ENCODE assay signal across 8 cellular contexts in genomic region chr4:1693131-1693896, GRCh38. TPM values are rescaled to one million over a fixed set of nuclear protein-coding genes. Genes with fewer than 3 reads are reported as not detected.
A peak's percentile ranks its signal among the peaks of the same experiment; 100 is the strongest.
DNase-seq lines count a peak whose midpoint lies in the region; ATAC-seq, FAIRE-seq and TF ChIP-seq lines count a peak whose summit lies in the region.

No MANE protein-coding gene starts in this region.

- H3K4me2 ChIP-seq in Karpas-422 (ENCODE audit: low read depth, low read length, poor library complexity, severe bottlenecking) = no peak overlapping the region

- H3K27ac ChIP-seq in Karpas-422 (ENCODE audit: low read length) = no peak overlapping the region
- no peak overlapping the region for H3K27ac ChIP-seq in RWPE1
- no peak overlapping the region for H3K27ac ChIP-seq in pancreas
- no peak overlapping the region for H3K27ac ChIP-seq in tibial nerve

- H3K4me1 ChIP-seq in Karpas-422 (ENCODE audit: low read length) (no peaks in the 10 kb centered on the region), pancreas (no peaks in the 10 kb centered on the region), tibial nerve (no peaks in the 10 kb centered on the region)

- WGBS in pancreas, 2 donors = 44 to 45% methylated on average over 7 of the region's 7 CpGs
- WGBS in tibial nerve, 2 donors = 42 to 50% methylated on average over 7 of the region's 7 CpGs

- H3K9me3 ChIP-seq in Karpas-422 (ENCODE audit: low read length) (no peaks in the 10 kb centered on the region), pancreas (no peaks in the 10 kb centered on the region), tibial nerve (no peaks in the 10 kb centered on the region)

- H3K36me3 ChIP-seq in Karpas-422 (ENCODE audit: insufficient read depth, low read length) (peaks cover 54% of the 10 kb centered on the region), pancreas (peaks cover 0 to 42% (median 5%) of the 10 kb centered on the region in 3 donors), tibial nerve (peaks cover 0 to 80% (median 4%) of the 10 kb centered on the region in 3 donors)

- peak; percentile 82 for ATAC-seq in GM19372 (IDR thresholded peaks at IDR 0.05; ENCODE audit: low read depth, unreplicated experiment)
- ATAC-seq in pancreas = peak; percentile 76 to 99 (median 96)

- DNase-seq in Ammon's horn (ENCODE audit: low spot score) (peak; percentile 84), Karpas-422 (peak; percentile 91), RWPE1 (ENCODE audit: low spot score) (peak; percentile 50), fibroblast of villous mesenchyme (ENCODE audit: low read depth) (peak; percentile 88), pancreas (peak; percentile 59 to 86 (median 78)), tibial nerve (ENCODE audit: low spot score in 2 of 2) (peak in 1 of 2 donors; percentile 41)
- DNase-seq in activated T-helper 1 cell treated with anti-CD3 and anti-CD28 coated beads, Interleukin-2, amount 50 U/mL, for 16 hours (ENCODE audit: low read depth in 1 of 2, low spot score in 1 of 2) = peak; percentile 59 to 66

- no peak for FAIRE-seq in pancreas (lab: Jason Lieb, UNC)

- CTCF ChIA-PET in RWPE1 (lab: Yijun Ruan, JAX) = interaction anchor here (0.5 to 1.5 kb wide), 5 partner anchors 8 to 641 kb away, joined by 3 to 5 read pairs (median 4); partner anchors contain the start of gene TMEM129

- H3K4me3 ChIP-seq in Karpas-422 (ENCODE audit: low read length) (no peak overlapping the region), fibroblast of villous mesenchyme (ENCODE audit: low read depth, low read length) (no peak overlapping the region), pancreas (no peak overlapping the region), tibial nerve (no peak overlapping the region)

- TF ChIP-seq CTCF in RWPE1 (conservative IDR thresholded peaks at IDR 0.05; ENCODE audit: low read depth) = peak; percentile 90
- peak; percentile 97 for TF ChIP-seq CTCF in fibroblast of villous mesenchyme (IDR thresholded peaks at IDR 0.05; ENCODE audit: insufficient read depth, low read depth, low read length)
- peak; percentile 69 to 93 (median 86) for TF ChIP-seq CTCF in pancreas (IDR thresholded peaks at IDR 0.05)
- TF ChIP-seq CTCF in tibial nerve (IDR thresholded peaks at IDR 0.05) = peak; percentile 77 to 85 (median 83)

- H2AFZ ChIP-seq in Karpas-422 (ENCODE audit: low read length) = no peak overlapping the region

- intact Hi-C loops in pancreas (cut with DNase I) = loop anchor here in 1 of 3 donors (5.0 kb wide), 1 partner anchor 34 kb away; no protein-coding TSS in a partner anchor

- H3K27me3 ChIP-seq in Karpas-422 (ENCODE audit: low read length) (no peaks in the 10 kb centered on the region), pancreas (no peaks in the 10 kb centered on the region), tibial nerve (no peaks in the 10 kb centered on the region)

- H3K9ac ChIP-seq in Karpas-422 (ENCODE audit: low read length) = no peak overlapping the region

- peaks cover 13% of the 10 kb centered on the region; the same call in 1 of the 2 replicates for H4K20me1 ChIP-seq in Karpas-422 (ENCODE audit: insufficient read depth, low read depth, low read length)

- no peak for TF ChIP-seq EP300 in tibial nerve (IDR thresholded peaks at IDR 0.05)

- POLR2A ChIA-PET in RWPE1 (lab: Yijun Ruan, JAX; ENCODE audit: low non-redundant PET) = interaction anchor here (0.5 to 1.0 kb wide), 2 partner anchors 16 to 19 kb away, joined by 3 to 5 read pairs; partner anchors contain the start of gene SLBP

- H3K79me2 ChIP-seq in Karpas-422 (ENCODE audit: low read length) = peaks cover 2% of the 10 kb centered on the region; the same call in 1 of the 2 replicates

- TF ChIP-seq POLR2A in tibial nerve (IDR thresholded peaks at IDR 0.05) = no peak

- no peaks in the 10 kb centered on the region for H3K9me2 ChIP-seq in Karpas-422 (replicated peaks; ENCODE audit: insufficient read depth, low read length)

RNA-seq across cellular contexts. Expression of gene FAM53A, which starts 9.2 kb away (rescaled TPM):
- 1.5 and 3.6 TPM in 2 replicates for total RNA-seq in Karpas-422 (2014; rRNA removed; shearing (Covaris generic); ENCODE audit: low replicate concordance)
- total RNA-seq in fibroblast of villous mesenchyme = 0.86 and 2.3 TPM in 2 replicates
- 1 to 10 TPM in 4 of 6 donors, under 1 TPM in 2; 0.60 to 1.4 (median 1.2) TPM for total RNA-seq in pancreas
- 1 to 10 TPM; 2.4 to 2.7 TPM for polyA plus RNA-seq in pancreas
- total RNA-seq in tibial nerve = 10 to 100 TPM in 2 of 4 donors, 1 to 10 TPM in 2; 6.1 to 33.7 (median 13.6) TPM

RNA-seq across cellular contexts. Expression of gene SLBP, which starts 18.8 kb away (rescaled TPM):
- 82.1 and 92.4 TPM in 2 replicates for total RNA-seq in Karpas-422 (2014; rRNA removed; shearing (Covaris generic); ENCODE audit: low replicate concordance)
- total RNA-seq in fibroblast of villous mesenchyme (63.0 and 69.6 TPM in 2 replicates), pancreas (10 to 100 TPM in 4 of 6 donors, 1 to 10 TPM in 2; 8.7 to 15.8 (median 10.9) TPM), tibial nerve (10 to 100 TPM; 41.7 to 55.9 (median 53.5) TPM)
- 10 to 100 TPM; 10.1 to 20.2 TPM for polyA plus RNA-seq in pancreas

RNA-seq across cellular contexts. Expression of gene TMEM129, which starts 27.8 kb away (rescaled TPM):
- 21.8 and 39.4 TPM in 2 replicates for total RNA-seq in Karpas-422 (2014; rRNA removed; shearing (Covaris generic); ENCODE audit: low replicate concordance)
- 31.1 and 34.5 TPM in 2 replicates for total RNA-seq in fibroblast of villous mesenchyme
- 10 to 100 TPM; 17.2 to 27.1 (median 18.9) TPM for total RNA-seq in pancreas
- 10 to 100 TPM; 25.9 to 32.7 TPM for polyA plus RNA-seq in pancreas
- 10 to 100 TPM; 60.1 to 88.5 (median 82.2) TPM for total RNA-seq in tibial nerve

RNA-seq across cellular contexts. Expression of gene TACC3, which starts 28.0 kb away (rescaled TPM):
- total RNA-seq in Karpas-422 (2014; rRNA removed; shearing (Covaris generic); ENCODE audit: low replicate concordance) = 22.0 and 37.6 TPM in 2 replicates
- total RNA-seq in fibroblast of villous mesenchyme (9.0 and 16.0 TPM in 2 replicates), pancreas (1 to 10 TPM in 5 of 6 donors, under 1 TPM in 1; 0.97 to 4.4 (median 2.4) TPM), tibial nerve (10 to 100 TPM in 2 of 4 donors, 1 to 10 TPM in 2; 8.6 to 15.0 (median 11.9) TPM)
- 1 to 10 TPM; 4.0 to 4.8 TPM for polyA plus RNA-seq in pancreas
